In the genomic region with DNA sequence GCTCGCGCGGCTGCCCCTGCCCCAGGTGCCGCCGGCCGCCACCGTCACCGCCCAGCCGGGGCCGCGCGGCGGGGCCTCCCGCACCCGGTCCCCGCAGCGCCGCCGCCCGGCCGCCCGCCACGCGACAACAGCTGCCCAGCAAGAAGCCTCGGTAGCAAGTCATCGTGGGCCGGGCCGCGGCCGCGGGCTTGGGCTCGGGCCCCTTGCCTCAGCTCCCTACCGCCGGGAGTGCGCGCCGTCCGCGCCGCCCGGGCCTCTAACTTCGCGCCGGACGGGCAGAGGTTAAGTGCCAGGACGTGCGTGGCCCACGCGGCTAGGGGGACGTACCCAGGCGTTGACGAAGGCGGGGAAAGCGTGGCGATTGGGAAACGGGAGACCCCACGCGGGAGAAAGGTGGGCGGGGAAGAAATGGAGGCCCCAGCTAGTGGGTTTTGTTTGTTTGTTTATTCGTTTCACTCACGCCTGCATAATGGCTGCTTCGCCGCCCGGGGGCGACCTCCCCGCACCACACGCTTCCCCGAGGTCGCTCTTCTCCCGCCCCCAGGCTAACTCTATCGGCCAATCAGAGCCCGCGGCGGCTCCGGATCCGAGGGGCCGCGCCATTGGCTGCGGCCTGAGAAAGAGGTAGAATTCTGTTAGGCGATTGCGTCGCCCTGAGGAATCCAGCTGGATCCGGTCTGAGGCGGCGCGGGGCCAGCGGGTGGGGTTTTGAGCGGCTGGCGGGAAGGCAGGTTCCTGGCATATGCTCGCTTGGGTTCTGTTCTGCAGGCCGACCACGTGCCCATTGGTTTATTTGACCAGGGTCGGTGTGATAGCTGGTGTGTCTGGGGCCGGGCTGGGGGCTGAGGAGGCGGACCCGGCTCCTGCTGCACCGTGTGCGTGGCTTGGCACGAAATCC, we compare ENCODE assay signal across 1 cellular context.
TF ChIP-seq lines count a peak whose summit lies in the region.

A gene with protein sequence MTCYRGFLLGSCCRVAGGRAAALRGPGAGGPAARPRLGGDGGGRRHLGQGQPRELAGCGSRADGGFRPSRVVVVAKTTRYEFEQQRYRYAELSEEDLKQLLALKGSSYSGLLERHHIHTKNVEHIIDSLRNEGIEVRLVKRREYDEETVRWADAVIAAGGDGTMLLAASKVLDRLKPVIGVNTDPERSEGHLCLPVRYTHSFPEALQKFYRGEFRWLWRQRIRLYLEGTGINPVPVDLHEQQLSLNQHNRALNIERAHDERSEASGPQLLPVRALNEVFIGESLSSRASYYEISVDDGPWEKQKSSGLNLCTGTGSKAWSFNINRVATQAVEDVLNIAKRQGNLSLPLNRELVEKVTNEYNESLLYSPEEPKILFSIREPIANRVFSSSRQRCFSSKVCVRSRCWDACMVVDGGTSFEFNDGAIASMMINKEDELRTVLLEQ (minus strand): TSS at position 290 of the 898 bp plus-strand sequence. CDS start 127 bp downstream, at position 163.

TF ChIP-seq in HepG2, 621 proteins besides CTCF, POLR2A, EP300 and RAD21 (continued from another document and continues in another):
- TF ChIP-seq, protein P1, sequence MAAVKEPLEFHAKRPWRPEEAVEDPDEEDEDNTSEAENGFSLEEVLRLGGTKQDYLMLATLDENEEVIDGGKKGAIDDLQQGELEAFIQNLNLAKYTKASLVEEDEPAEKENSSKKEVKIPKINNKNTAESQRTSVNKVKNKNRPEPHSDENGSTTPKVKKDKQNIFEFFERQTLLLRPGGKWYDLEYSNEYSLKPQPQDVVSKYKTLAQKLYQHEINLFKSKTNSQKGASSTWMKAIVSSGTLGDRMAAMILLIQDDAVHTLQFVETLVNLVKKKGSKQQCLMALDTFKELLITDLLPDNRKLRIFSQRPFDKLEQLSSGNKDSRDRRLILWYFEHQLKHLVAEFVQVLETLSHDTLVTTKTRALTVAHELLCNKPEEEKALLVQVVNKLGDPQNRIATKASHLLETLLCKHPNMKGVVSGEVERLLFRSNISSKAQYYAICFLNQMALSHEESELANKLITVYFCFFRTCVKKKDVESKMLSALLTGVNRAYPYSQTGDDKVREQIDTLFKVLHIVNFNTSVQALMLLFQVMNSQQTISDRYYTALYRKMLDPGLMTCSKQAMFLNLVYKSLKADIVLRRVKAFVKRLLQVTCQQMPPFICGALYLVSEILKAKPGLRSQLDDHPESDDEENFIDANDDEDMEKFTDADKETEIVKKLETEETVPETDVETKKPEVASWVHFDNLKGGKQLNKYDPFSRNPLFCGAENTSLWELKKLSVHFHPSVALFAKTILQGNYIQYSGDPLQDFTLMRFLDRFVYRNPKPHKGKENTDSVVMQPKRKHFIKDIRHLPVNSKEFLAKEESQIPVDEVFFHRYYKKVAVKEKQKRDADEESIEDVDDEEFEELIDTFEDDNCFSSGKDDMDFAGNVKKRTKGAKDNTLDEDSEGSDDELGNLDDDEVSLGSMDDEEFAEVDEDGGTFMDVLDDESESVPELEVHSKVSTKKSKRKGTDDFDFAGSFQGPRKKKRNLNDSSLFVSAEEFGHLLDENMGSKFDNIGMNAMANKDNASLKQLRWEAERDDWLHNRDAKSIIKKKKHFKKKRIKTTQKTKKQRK (IDR thresholded peaks at IDR 0.05; ENCODE audit: low read length): no peak
- peak; percentile 73; the same call in 1 of the 2 replicates for TF ChIP-seq TOPORS (CRISPR knock-in tag; IDR thresholded peaks at IDR 0.05)
- TF ChIP-seq SOX6 (IDR thresholded peaks at IDR 0.05): no peak
- TF ChIP-seq SOX6 (CRISPR knock-in tag; IDR thresholded peaks at IDR 0.05): peak; percentile 85
- TF ChIP-seq, protein P2, sequence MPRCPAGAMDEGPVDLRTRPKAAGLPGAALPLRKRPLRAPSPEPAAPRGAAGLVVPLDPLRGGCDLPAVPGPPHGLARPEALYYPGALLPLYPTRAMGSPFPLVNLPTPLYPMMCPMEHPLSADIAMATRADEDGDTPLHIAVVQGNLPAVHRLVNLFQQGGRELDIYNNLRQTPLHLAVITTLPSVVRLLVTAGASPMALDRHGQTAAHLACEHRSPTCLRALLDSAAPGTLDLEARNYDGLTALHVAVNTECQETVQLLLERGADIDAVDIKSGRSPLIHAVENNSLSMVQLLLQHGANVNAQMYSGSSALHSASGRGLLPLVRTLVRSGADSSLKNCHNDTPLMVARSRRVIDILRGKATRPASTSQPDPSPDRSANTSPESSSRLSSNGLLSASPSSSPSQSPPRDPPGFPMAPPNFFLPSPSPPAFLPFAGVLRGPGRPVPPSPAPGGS (CRISPR knock-in tag; IDR thresholded peaks at IDR 0.05): peak; percentile 73; the same call in 1 of the 2 replicates
- TF ChIP-seq MXI1 (IDR thresholded peaks at IDR 0.05; ENCODE audit: borderline replicate concordance, low read depth, low read length): peak; percentile 75; the same call in 1 of the 3 replicates
- TF ChIP-seq, protein P3, sequence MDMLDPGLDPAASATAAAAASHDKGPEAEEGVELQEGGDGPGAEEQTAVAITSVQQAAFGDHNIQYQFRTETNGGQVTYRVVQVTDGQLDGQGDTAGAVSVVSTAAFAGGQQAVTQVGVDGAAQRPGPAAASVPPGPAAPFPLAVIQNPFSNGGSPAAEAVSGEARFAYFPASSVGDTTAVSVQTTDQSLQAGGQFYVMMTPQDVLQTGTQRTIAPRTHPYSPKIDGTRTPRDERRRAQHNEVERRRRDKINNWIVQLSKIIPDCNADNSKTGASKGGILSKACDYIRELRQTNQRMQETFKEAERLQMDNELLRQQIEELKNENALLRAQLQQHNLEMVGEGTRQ (IDR thresholded peaks at IDR 0.05; ENCODE audit: low read depth, low read length): 0 out of 2 replicates have a peak, but pooled peaks have one; percentile 36
- TF ChIP-seq, protein P3 (CRISPR knock-in tag; IDR thresholded peaks at IDR 0.05; ENCODE audit: borderline replicate concordance): peak; percentile 60; the same call in 1 of the 2 replicates
- no peak for TF ChIP-seq HCFC1 (IDR thresholded peaks at IDR 0.05; ENCODE audit: low read depth, low read length)
- TF ChIP-seq RFX3 (CRISPR knock-in tag; IDR thresholded peaks at IDR 0.05): no peak
- peak; percentile 91 for TF ChIP-seq RBFOX2 (IDR thresholded peaks at IDR 0.05; ENCODE audit: low read depth, low read length)
- TF ChIP-seq NRL (CRISPR knock-in tag; IDR thresholded peaks at IDR 0.05; ENCODE audit: borderline replicate concordance): 0 out of 2 replicates have a peak, but pooled peaks have one; percentile 55
- TF ChIP-seq HES4 (CRISPR knock-in tag; IDR thresholded peaks at IDR 0.05; ENCODE audit: borderline replicate concordance): no peak; the same call in 1 of the 2 replicates
- TF ChIP-seq, protein P4, sequence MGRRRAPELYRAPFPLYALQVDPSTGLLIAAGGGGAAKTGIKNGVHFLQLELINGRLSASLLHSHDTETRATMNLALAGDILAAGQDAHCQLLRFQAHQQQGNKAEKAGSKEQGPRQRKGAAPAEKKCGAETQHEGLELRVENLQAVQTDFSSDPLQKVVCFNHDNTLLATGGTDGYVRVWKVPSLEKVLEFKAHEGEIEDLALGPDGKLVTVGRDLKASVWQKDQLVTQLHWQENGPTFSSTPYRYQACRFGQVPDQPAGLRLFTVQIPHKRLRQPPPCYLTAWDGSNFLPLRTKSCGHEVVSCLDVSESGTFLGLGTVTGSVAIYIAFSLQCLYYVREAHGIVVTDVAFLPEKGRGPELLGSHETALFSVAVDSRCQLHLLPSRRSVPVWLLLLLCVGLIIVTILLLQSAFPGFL (CRISPR knock-in tag; IDR thresholded peaks at IDR 0.05): no peak
- TF ChIP-seq, protein P5, sequence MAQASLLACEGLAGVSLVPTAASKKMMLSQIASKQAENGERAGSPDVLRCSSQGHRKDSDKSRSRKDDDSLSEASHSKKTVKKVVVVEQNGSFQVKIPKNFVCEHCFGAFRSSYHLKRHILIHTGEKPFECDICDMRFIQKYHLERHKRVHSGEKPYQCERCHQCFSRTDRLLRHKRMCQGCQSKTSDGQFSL (CRISPR knock-in tag; IDR thresholded peaks at IDR 0.05): peak; percentile 21; the same call in 1 of the 2 replicates
- TF ChIP-seq ZNF556 (CRISPR knock-in tag; IDR thresholded peaks at IDR 0.05; ENCODE audit: borderline replicate concordance): peak; percentile 59; the same call in 1 of the 2 replicates
- peak; percentile 62; the same call in 1 of the 2 replicates for TF ChIP-seq ZNF619 (CRISPR knock-in tag; IDR thresholded peaks at IDR 0.05)
- no peak for TF ChIP-seq SMARCC2 (IDR thresholded peaks at IDR 0.05)
- TF ChIP-seq ATF7-NPFF (CRISPR knock-in tag; IDR thresholded peaks at IDR 0.05; ENCODE audit: low read depth): no peak; the same call in 1 of the 2 replicates
- TF ChIP-seq, protein P6, sequence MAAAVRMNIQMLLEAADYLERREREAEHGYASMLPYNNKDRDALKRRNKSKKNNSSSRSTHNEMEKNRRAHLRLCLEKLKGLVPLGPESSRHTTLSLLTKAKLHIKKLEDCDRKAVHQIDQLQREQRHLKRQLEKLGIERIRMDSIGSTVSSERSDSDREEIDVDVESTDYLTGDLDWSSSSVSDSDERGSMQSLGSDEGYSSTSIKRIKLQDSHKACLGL (CRISPR knock-in tag; IDR thresholded peaks at IDR 0.05): peak; percentile 80
- TF ChIP-seq CC2D1A (CRISPR knock-in tag; IDR thresholded peaks at IDR 0.05): no peak
- peak; percentile 68; the same call in 1 of the 2 replicates for TF ChIP-seq KMT2B (CRISPR knock-in tag; IDR thresholded peaks at IDR 0.05)
- no peak for TF ChIP-seq SP140L (CRISPR knock-in tag; IDR thresholded peaks at IDR 0.05; ENCODE audit: borderline replicate concordance)
- 0 out of 2 replicates have a peak, but pooled peaks have one; percentile 35 for TF ChIP-seq FLYWCH1 (CRISPR knock-in tag; IDR thresholded peaks at IDR 0.05)
- 0 out of 2 replicates have a peak, but pooled peaks have one; percentile 73 for TF ChIP-seq ZNF598 (CRISPR knock-in tag; IDR thresholded peaks at IDR 0.05; ENCODE audit: borderline replicate concordance)
- TF ChIP-seq, protein P7, sequence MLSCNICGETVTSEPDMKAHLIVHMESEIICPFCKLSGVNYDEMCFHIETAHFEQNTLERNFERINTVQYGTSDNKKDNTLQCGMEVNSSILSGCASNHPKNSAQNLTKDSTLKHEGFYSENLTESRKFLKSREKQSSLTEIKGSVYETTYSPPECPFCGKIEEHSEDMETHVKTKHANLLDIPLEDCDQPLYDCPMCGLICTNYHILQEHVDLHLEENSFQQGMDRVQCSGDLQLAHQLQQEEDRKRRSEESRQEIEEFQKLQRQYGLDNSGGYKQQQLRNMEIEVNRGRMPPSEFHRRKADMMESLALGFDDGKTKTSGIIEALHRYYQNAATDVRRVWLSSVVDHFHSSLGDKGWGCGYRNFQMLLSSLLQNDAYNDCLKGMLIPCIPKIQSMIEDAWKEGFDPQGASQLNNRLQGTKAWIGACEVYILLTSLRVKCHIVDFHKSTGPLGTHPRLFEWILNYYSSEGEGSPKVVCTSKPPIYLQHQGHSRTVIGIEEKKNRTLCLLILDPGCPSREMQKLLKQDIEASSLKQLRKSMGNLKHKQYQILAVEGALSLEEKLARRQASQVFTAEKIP (CRISPR knock-in tag; IDR thresholded peaks at IDR 0.05; ENCODE audit: borderline replicate concordance): no peak
- TF ChIP-seq, protein P8, sequence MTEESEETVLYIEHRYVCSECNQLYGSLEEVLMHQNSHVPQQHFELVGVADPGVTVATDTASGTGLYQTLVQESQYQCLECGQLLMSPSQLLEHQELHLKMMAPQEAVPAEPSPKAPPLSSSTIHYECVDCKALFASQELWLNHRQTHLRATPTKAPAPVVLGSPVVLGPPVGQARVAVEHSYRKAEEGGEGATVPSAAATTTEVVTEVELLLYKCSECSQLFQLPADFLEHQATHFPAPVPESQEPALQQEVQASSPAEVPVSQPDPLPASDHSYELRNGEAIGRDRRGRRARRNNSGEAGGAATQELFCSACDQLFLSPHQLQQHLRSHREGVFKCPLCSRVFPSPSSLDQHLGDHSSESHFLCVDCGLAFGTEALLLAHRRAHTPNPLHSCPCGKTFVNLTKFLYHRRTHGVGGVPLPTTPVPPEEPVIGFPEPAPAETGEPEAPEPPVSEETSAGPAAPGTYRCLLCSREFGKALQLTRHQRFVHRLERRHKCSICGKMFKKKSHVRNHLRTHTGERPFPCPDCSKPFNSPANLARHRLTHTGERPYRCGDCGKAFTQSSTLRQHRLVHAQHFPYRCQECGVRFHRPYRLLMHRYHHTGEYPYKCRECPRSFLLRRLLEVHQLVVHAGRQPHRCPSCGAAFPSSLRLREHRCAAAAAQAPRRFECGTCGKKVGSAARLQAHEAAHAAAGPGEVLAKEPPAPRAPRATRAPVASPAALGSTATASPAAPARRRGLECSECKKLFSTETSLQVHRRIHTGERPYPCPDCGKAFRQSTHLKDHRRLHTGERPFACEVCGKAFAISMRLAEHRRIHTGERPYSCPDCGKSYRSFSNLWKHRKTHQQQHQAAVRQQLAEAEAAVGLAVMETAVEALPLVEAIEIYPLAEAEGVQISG (CRISPR knock-in tag; IDR thresholded peaks at IDR 0.05): peak; percentile 92
- TF ChIP-seq, protein P9, sequence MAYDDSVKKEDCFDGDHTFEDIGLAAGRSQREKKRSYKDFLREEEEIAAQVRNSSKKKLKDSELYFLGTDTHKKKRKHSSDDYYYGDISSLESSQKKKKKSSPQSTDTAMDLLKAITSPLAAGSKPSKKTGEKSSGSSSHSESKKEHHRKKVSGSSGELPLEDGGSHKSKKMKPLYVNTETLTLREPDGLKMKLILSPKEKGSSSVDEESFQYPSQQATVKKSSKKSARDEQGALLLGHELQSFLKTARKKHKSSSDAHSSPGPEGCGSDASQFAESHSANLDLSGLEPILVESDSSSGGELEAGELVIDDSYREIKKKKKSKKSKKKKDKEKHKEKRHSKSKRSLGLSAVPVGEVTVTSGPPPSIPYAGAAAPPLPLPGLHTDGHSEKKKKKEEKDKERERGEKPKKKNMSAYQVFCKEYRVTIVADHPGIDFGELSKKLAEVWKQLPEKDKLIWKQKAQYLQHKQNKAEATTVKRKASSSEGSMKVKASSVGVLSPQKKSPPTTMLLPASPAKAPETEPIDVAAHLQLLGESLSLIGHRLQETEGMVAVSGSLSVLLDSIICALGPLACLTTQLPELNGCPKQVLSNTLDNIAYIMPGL (CRISPR knock-in tag; IDR thresholded peaks at IDR 0.05; ENCODE audit: borderline replicate concordance in 1 of 2, low read depth in 1 of 2): peak; percentile 58 to 81; a peak in 3 of 4 replicates
- TF ChIP-seq ZNF614 (CRISPR knock-in tag; IDR thresholded peaks at IDR 0.05; ENCODE audit: borderline replicate concordance): 0 out of 2 replicates have a peak, but pooled peaks have one; percentile 71
- TF ChIP-seq, protein P10, sequence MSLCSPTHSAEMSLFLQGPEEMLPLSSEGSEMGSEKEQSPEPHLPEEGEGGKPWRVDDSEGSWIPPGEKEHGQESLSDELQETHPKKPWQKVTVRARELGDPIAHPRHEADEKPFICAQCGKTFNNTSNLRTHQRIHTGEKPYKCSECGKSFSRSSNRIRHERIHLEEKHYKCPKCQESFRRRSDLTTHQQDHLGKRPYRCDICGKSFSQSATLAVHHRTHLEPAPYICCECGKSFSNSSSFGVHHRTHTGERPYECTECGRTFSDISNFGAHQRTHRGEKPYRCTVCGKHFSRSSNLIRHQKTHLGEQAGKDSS (CRISPR knock-in tag; IDR thresholded peaks at IDR 0.05; ENCODE audit: borderline replicate concordance, low read depth): peak; percentile 95
- no peak for TF ChIP-seq FOXA1 (IDR thresholded peaks at IDR 0.05)
- peak; percentile 52 for TF ChIP-seq FOXA1 (CRISPR knock-in tag; IDR thresholded peaks at IDR 0.05)
- TF ChIP-seq HMG20B (CRISPR knock-in tag; conservative IDR thresholded peaks at IDR 0.05): no peak
